ENCODE assay signal across 9 cellular contexts in genomic region chr10:102511562-102512274, GRCh38. TPM values are rescaled to one million over a fixed set of nuclear protein-coding genes. Genes with fewer than 3 reads are reported as not detected.
A peak's percentile ranks its signal among the peaks of the same experiment; 100 is the strongest.
DNase-seq lines count a peak whose midpoint lies in the region; ATAC-seq, FAIRE-seq and TF ChIP-seq lines count a peak whose summit lies in the region.
"Had no signal": no experiment of that assay in that cellular context is flagged by ENCODE, and none has a peak within 500 bp of the region (broad histone marks: within the 10 kb centered on the region; RNA-seq: fewer than 3 reads in every experiment).

No MANE protein-coding gene starts in this region.

- no peaks in the 10 kb centered on the region for H3K27me3 Mint-ChIP-seq in WTC11 (ENCODE audit: low read depth)

- H3K4me1 Mint-ChIP-seq in WTC11, result no peaks in the 10 kb centered on the region

- TF ChIP-seq CTCF in GM13976 (IDR thresholded peaks at IDR 0.05; ENCODE audit: borderline replicate concordance, control extremely low read depth, extremely low read depth, insufficient read depth, missing control alignments) (no peak), WTC11 (IDR thresholded peaks at IDR 0.05) (no peak)

- in situ Hi-C loops in GM13976 (cut with MboI; ENCODE audit: low sequenced_read_pairs, unreplicated experiment), result no loop called here

- CTCF ChIA-PET in WTC11 (lab: Charles Lee), result interaction anchor here (1.0 to 1.4 kb wide), 2 partner anchors 72 to 84 kb away, joined by 3 read pairs; no protein-coding TSS in a partner anchor

- H3K4me3 Mint-ChIP-seq in WTC11, result no peak overlapping the region

- peak; percentile 69 for DNase-seq in GM13976 (ENCODE audit: low spot score)
- peak; percentile 20 for DNase-seq in KG1 (lab: John Stamatoyannopoulos, UW)
- peak; percentile 29 for DNase-seq in kidney tubule cell (ENCODE audit: low spot score)
- no peak for DNase-seq in H54 (ENCODE audit: insufficient read length, low spot score)
- DNase-seq in NCI-H2081 treated with DMSO at 0.1 percent for 48 hours (lab: John Stamatoyannopoulos, UW), result no peak
- no peak for DNase-seq in WTC11 (ENCODE audit: low spot score)
- no peak for DNase-seq in stimulated activated CD4-positive, alpha-beta T cell treated with anti-CD3 and anti-CD28 coated beads, Interleukin-12 subunit alpha, Interleukin-12 subunit beta, amount 100 ng/mL, for 4 hours
- DNase-seq: lower lobe of right lung had no signal

- TF ChIP-seq POLR2A in H54 (IDR thresholded peaks at IDR 0.05; ENCODE audit: low read depth, low read length), result no peak

- no peak overlapping the region for H3K27ac Mint-ChIP-seq in WTC11

- H3K36me3 Mint-ChIP-seq in WTC11, result peaks cover 11% of the 10 kb centered on the region; the same call in 1 of the 2 replicates

- H3K9me3 Mint-ChIP-seq in WTC11, result no peaks in the 10 kb centered on the region

- peak; percentile 84 for ATAC-seq in GM21390 (IDR thresholded peaks at IDR 0.05; ENCODE audit: unreplicated experiment)
- ATAC-seq in WTC11, result no peak

- POLR2A ChIA-PET in WTC11 (lab: Charles Lee), result no interaction called here

- FAIRE-seq in H54 (lab: Jason Lieb, UNC), result no peak

TF ChIP-seq in WTC11, 78 proteins besides CTCF, POLR2A, EP300 and RAD21:
- TF ChIP-seq ZNF138 (CRISPR knock-in tag; conservative IDR thresholded peaks at IDR 0.05) (no peak), NR3C1 (CRISPR knock-in tag; conservative IDR thresholded peaks at IDR 0.05; ENCODE audit: low read depth) (no peak), ATF3 (CRISPR knock-in tag; conservative IDR thresholded peaks at IDR 0.05) (no peak), MXD4 (CRISPR knock-in tag; IDR thresholded peaks at IDR 0.05; ENCODE audit: borderline replicate concordance) (no peak), ZNF423 (CRISPR knock-in tag; IDR thresholded peaks at IDR 0.05) (no peak), SMAD3 (CRISPR knock-in tag; IDR thresholded peaks at IDR 0.05; ENCODE audit: borderline replicate concordance) (no peak), ZSCAN18 (CRISPR knock-in tag; IDR thresholded peaks at IDR 0.05) (no peak), RORB (CRISPR knock-in tag; IDR thresholded peaks at IDR 0.05) (no peak), ZNF416 (CRISPR knock-in tag; IDR thresholded peaks at IDR 0.05) (no peak), SOX15 (CRISPR knock-in tag; IDR thresholded peaks at IDR 0.05) (no peak), GRHL2 (CRISPR knock-in tag; IDR thresholded peaks at IDR 0.05; ENCODE audit: insufficient replicate concordance, severe bottlenecking) (no peak), CREM (CRISPR knock-in tag; IDR thresholded peaks at IDR 0.05) (no peak), ZNF512 (CRISPR knock-in tag; IDR thresholded peaks at IDR 0.05; ENCODE audit: borderline replicate concordance) (no peak), ZNF219 (CRISPR knock-in tag; IDR thresholded peaks at IDR 0.05; ENCODE audit: borderline replicate concordance) (no peak), ZNF671 (CRISPR knock-in tag; IDR thresholded peaks at IDR 0.05) (no peak), GTF2I (CRISPR knock-in tag; conservative IDR thresholded peaks at IDR 0.05) (no peak), ARID4B (CRISPR knock-in tag; IDR thresholded peaks at IDR 0.05; ENCODE audit: borderline replicate concordance) (no peak), MLX (CRISPR knock-in tag; IDR thresholded peaks at IDR 0.05) (no peak), TCF7 (CRISPR knock-in tag; IDR thresholded peaks at IDR 0.05; ENCODE audit: low read depth) (no peak)

RNA-seq across cellular contexts. Expression of gene SUFU, which starts 7.9 kb away (rescaled TPM):
- total RNA-seq in WTC11 (2021), result 11.6 to 13.1 TPM (median 12.8 TPM) in 3 replicates

RNA-seq across cellular contexts. Expression of gene ACTR1A, which starts 9.2 kb away (rescaled TPM):
- 93.3 to 94.6 TPM (median 93.6 TPM) in 3 replicates for total RNA-seq in WTC11 (2021)

Comparison
In these comparisons a context has a peak if more than half of its experiments do, and no peak if none do; other contexts are left out.
1. DNase-seq: peak in GM13976 (single experiment), KG1 (single experiment) and kidney tubule cell (single experiment); none in H54 (single experiment), NCI-H2081 treated with DMSO at 0.1 percent for 48 hours (single experiment), WTC11 (single experiment) and stimulated activated CD4-positive, alpha-beta T cell treated with anti-CD3 and anti-CD28 coated beads, Interleukin-12 subunit alpha, Interleukin-12 subunit beta, amount 100 ng/mL, for 4 hours (single experiment).